In the genomic region with DNA sequence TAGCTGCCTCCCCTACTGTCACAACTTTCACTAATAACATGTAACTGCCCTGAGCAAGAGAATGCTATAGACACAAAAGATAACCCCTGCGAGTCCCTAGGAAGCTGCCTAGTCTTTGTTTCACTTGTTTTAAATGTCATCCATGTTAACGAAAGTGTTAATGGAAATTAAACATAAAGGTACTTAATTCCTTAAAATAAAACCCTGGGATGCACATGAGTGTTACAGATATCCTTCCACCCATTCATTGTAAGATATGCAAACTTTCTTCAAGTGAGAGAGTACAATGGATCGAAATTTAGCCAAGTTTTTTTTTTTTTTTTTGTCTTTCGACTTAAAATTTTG, we compare ENCODE assay signal across 8 cellular contexts. TPM values are rescaled to one million over a fixed set of nuclear protein-coding genes. Genes with fewer than 3 reads are reported as not detected.
DNase-seq lines count a peak whose midpoint lies in the region; ATAC-seq and TF ChIP-seq lines count a peak whose summit lies in the region.

No MANE protein-coding gene starts in this region.

- no peaks in the 10 kb centered on the region for H3K9me3 Mint-ChIP-seq in nephron progenitor cell

- H3K79me2 ChIP-seq in Karpas-422 (ENCODE audit: low read length) = peaks cover 59% of the 10 kb centered on the region

- H3K27ac Mint-ChIP-seq in nephron progenitor cell = no peak overlapping the region

- 25 to 38% methylated on average over 2 to 3 of the region's 4 CpGs for WGBS in ectodermal cell, 2 experiments

- H3K9me2 ChIP-seq in Karpas-422 (replicated peaks; ENCODE audit: insufficient read depth, low read length) = no peaks in the 10 kb centered on the region

- no peaks in the 10 kb centered on the region for H3K36me3 Mint-ChIP-seq in nephron progenitor cell (ENCODE audit: low read depth)

- POLR2A ChIA-PET in AG04450 (lab: Yijun Ruan, JAX) = interaction anchor here (0.6 kb wide), 1 partner anchor 30 kb away, joined by 3 read pairs; no protein-coding TSS in a partner anchor

- peaks cover 34% of the 10 kb centered on the region for H3K4me1 Mint-ChIP-seq in nephron progenitor cell

- H3K27me3 Mint-ChIP-seq in nephron progenitor cell (ENCODE audit: low read depth, poor library complexity) = peaks cover 6% of the 10 kb centered on the region

- H3K27me3 ChIP-seq in AG04450 (ENCODE audit: control insufficient read depth, insufficient read depth, low read length) = no peaks in the 10 kb centered on the region
- no peaks in the 10 kb centered on the region for H3K27me3 ChIP-seq in Karpas-422 (ENCODE audit: low read length)
- peaks cover 5% of the 10 kb centered on the region for H3K27me3 ChIP-seq in ectodermal cell (ENCODE audit: control insufficient read depth, insufficient read depth, low read length, poor library complexity, severe bottlenecking)

- H3K27ac ChIP-seq in AG04450 (ENCODE audit: low read depth, low read length) = no peak overlapping the region
- H3K27ac ChIP-seq in Karpas-422 (ENCODE audit: low read length) = 0 out of 2 replicates have a peak overlapping the region, but pooled peaks have one; percentile 49
- H3K27ac ChIP-seq in ectodermal cell (ENCODE audit: insufficient read depth, low read depth, low read length, poor library complexity, severe bottlenecking) = no peak overlapping the region

- no peak for DNase-seq in AG04450 (ENCODE audit: low read depth, low spot score)
- peak; percentile 47 for DNase-seq in Karpas-422
- DNase-seq in nephron progenitor cell = no peak
- no peak for DNase-seq in MV-4-11 (lab: John Stamatoyannopoulos, UW)
- DNase-seq in ureter (ENCODE audit: low spot score) = no peak
- no peak for DNase-seq in AG08395 (ENCODE audit: low spot score)

- H2AFZ ChIP-seq in Karpas-422 (ENCODE audit: low read length) = no peak overlapping the region

- H3K4me3 Mint-ChIP-seq in nephron progenitor cell = peak overlapping the region; percentile 97

- H3K9me3 ChIP-seq in AG04450 (ENCODE audit: control insufficient read depth, insufficient read depth, low read length) (peaks cover 2% of the 10 kb centered on the region; the same call in 1 of the 2 replicates), Karpas-422 (ENCODE audit: low read length) (no peaks in the 10 kb centered on the region), ectodermal cell (ENCODE audit: control insufficient read depth, low read length) (no peaks in the 10 kb centered on the region)

- peak overlapping the region; percentile 79 for H3K4me3 ChIP-seq in AG04450 (ENCODE audit: low read depth, low read length)
- peak overlapping the region; percentile 88 for H3K4me3 ChIP-seq in Karpas-422 (ENCODE audit: low read length)
- peak overlapping the region; percentile 89 for H3K4me3 ChIP-seq in ectodermal cell (ENCODE audit: insufficient read depth, low read depth, low read length)

- CTCF ChIA-PET in AG04450 (lab: Charles Lee) = interaction anchor here (0.8 to 4.0 kb wide), 8 partner anchors 9 to 437 kb away, joined by 3 to 17 read pairs (median 6); no protein-coding TSS in a partner anchor

- H3K4me1 ChIP-seq in Karpas-422 (ENCODE audit: low read length) (peaks cover 49% of the 10 kb centered on the region), ectodermal cell (ENCODE audit: control insufficient read depth, insufficient read depth, low read length) (peaks cover 10% of the 10 kb centered on the region)

- no peak for ATAC-seq in GM18502 (IDR thresholded peaks at IDR 0.05; ENCODE audit: poor library complexity, unreplicated experiment)

- H3K36me3 ChIP-seq in Karpas-422 (ENCODE audit: insufficient read depth, low read length) (no peaks in the 10 kb centered on the region), ectodermal cell (ENCODE audit: control insufficient read depth, insufficient read depth, low read length) (no peaks in the 10 kb centered on the region)

- TF ChIP-seq CTCF in AG04450 (IDR thresholded peaks at IDR 0.05; ENCODE audit: low read depth, low read length) (no peak), nephron progenitor cell (IDR thresholded peaks at IDR 0.05) (no peak)

- peak overlapping the region; percentile 84 for H3K4me2 ChIP-seq in Karpas-422 (ENCODE audit: low read depth, low read length, poor library complexity, severe bottlenecking)

- H3K9ac ChIP-seq in Karpas-422 (ENCODE audit: low read length) = peak overlapping the region; percentile 85

- H4K20me1 ChIP-seq in Karpas-422 (ENCODE audit: insufficient read depth, low read depth, low read length) = 0 out of 2 replicates have a peak, but pooled peaks cover 4% of the 10 kb centered on the region

RNA-seq across cellular contexts. Expression of gene CDK14, which starts 1.4 kb away (rescaled TPM):
- 24.6 and 28.4 TPM in 2 replicates for polyA plus RNA-seq in AG04450 (2011; rRNA removed)
- polyA minus RNA-seq in AG04450 (2011; rRNA and poly(A)+ RNA removed) = 52.7 and 76.2 TPM in 2 replicates
- total RNA-seq in Karpas-422 (2014; rRNA removed; shearing (Covaris generic); ENCODE audit: low replicate concordance) = 100 and 121 TPM in 2 replicates
- polyA plus RNA-seq in ectodermal cell (2013, experiment 1 of 4) = 36.0 TPM
- polyA plus RNA-seq in ectodermal cell (2013, experiment 2 of 4) = 40.3 TPM
- polyA plus RNA-seq in ectodermal cell (2013, experiment 3 of 4) = 24.5 TPM
- polyA plus RNA-seq in ectodermal cell (2013, experiment 4 of 4) = 28.2 TPM
- total RNA-seq in ureter = 23.5 TPM
